Comparison of ENCODE assay signal across 13 cellular contexts in genomic region chr4:6222761-6223292, GRCh38. TPM values are rescaled to one million over a fixed set of nuclear protein-coding genes. Genes with fewer than 3 reads are reported as not detected.
DNase-seq lines count a peak whose midpoint lies in the region; ATAC-seq and TF ChIP-seq lines count a peak whose summit lies in the region.
"Had no signal": no experiment of that assay in that cellular context is flagged by ENCODE, and none has a peak within 500 bp of the region (broad histone marks: within the 10 kb centered on the region; RNA-seq: fewer than 3 reads in every experiment).

No MANE protein-coding gene starts in this region.

- H3K4me1 Mint-ChIP-seq in central memory CD8-positive, alpha-beta T cell = no peaks in the 10 kb centered on the region
- peaks cover 5% of the 10 kb centered on the region for H3K4me1 Mint-ChIP-seq in neural crest cell
- H3K4me1 Mint-ChIP-seq in activated naive CD8-positive, alpha-beta T cell treated with anti-CD3 and anti-CD28 coated beads, Interleukin-2, amount 50 U/mL, for 24 hours = no peaks in the 10 kb centered on the region

- ATAC-seq in central memory CD8-positive, alpha-beta T cell (replicated peaks; ENCODE audit: extremely low read depth, poor library complexity, severe bottlenecking) = no peak
- no peak for ATAC-seq in activated naive CD8-positive, alpha-beta T cell treated with anti-CD3 and anti-CD28 coated beads, Interleukin-2, amount 50 U/mL, for 24 hours

- H3K27ac Mint-ChIP-seq in central memory CD8-positive, alpha-beta T cell (ENCODE audit: low read depth) = no peak overlapping the region
- no peak overlapping the region for H3K27ac Mint-ChIP-seq in neural crest cell (ENCODE audit: unreplicated experiment)
- H3K27ac Mint-ChIP-seq in activated naive CD8-positive, alpha-beta T cell treated with anti-CD3 and anti-CD28 coated beads, Interleukin-2, amount 50 U/mL, for 24 hours = no peak overlapping the region
- H3K27ac Mint-ChIP-seq: activated T-helper 1 cell treated with anti-CD3 and anti-CD28 coated beads, Interleukin-12 subunit alpha, Interleukin-12 subunit beta, Interleukin-2, Interleukin-4 antibody, amounts not matched to agents 30 ng/mL and 10 ng/mL and 1 ng/mL, durations not matched to agents 14 hours and 24 hours and 36 hours; HFFc6 had no signal

- CTCF ChIA-PET in GM10248 (lab: Yijun Ruan, JAX) = no interaction called here

- H3K9me3 Mint-ChIP-seq in central memory CD8-positive, alpha-beta T cell = no peaks in the 10 kb centered on the region
- H3K9me3 Mint-ChIP-seq in neural crest cell = no peaks in the 10 kb centered on the region
- H3K9me3 Mint-ChIP-seq in activated naive CD8-positive, alpha-beta T cell treated with anti-CD3 and anti-CD28 coated beads, Interleukin-2, amount 50 U/mL, for 24 hours = no peaks in the 10 kb centered on the region

- DNase-seq in DMS 273 (lab: John Stamatoyannopoulos, UW; ENCODE audit: unreplicated experiment) = peak; percentile 61
- no peak for DNase-seq in DMS 273 treated with DMSO at 0.1 percent for 48 hours (lab: John Stamatoyannopoulos, UW)
- DNase-seq in NCI-H2029 (lab: John Stamatoyannopoulos, UW) = peak; percentile 66
- no peak for DNase-seq in central memory CD8-positive, alpha-beta T cell (ENCODE audit: low spot score in 2 of 2)
- peak; percentile 35 for DNase-seq in neural crest cell (ENCODE audit: low read depth, low spot score)
- DNase-seq in GM10248 (ENCODE audit: extremely low spot score) = no peak
- DNase-seq in activated gamma-delta T cell (lab: John Stamatoyannopoulos, UW) = no peak
- DNase-seq in activated naive CD8-positive, alpha-beta T cell treated with anti-CD3 and anti-CD28 coated beads, Interleukin-2, amount 50 U/mL, for 24 hours = no peak
- DNase-seq: brain microvascular endothelial cell, Caco-2, HFFc6 had no signal

- peaks cover 1% of the 10 kb centered on the region for H3K36me3 Mint-ChIP-seq in central memory CD8-positive, alpha-beta T cell (ENCODE audit: insufficient read depth)
- H3K36me3 Mint-ChIP-seq in neural crest cell (ENCODE audit: low read depth) = no peaks in the 10 kb centered on the region
- H3K36me3 Mint-ChIP-seq in activated naive CD8-positive, alpha-beta T cell treated with anti-CD3 and anti-CD28 coated beads, Interleukin-2, amount 50 U/mL, for 24 hours (ENCODE audit: low read depth) = peaks cover 2% of the 10 kb centered on the region

- POLR2A ChIA-PET in GM10248 (lab: Yijun Ruan, JAX) = no interaction called here

- peaks cover 14% of the 10 kb centered on the region for H3K27me3 Mint-ChIP-seq in central memory CD8-positive, alpha-beta T cell
- H3K27me3 Mint-ChIP-seq in neural crest cell (ENCODE audit: low read depth) = peaks cover 78% of the 10 kb centered on the region
- H3K27me3 Mint-ChIP-seq in activated naive CD8-positive, alpha-beta T cell treated with anti-CD3 and anti-CD28 coated beads, Interleukin-2, amount 50 U/mL, for 24 hours = peaks cover 64% of the 10 kb centered on the region

- H3K4me3 Mint-ChIP-seq in central memory CD8-positive, alpha-beta T cell = peak overlapping the region; percentile 9
- no peak overlapping the region for H3K4me3 Mint-ChIP-seq in neural crest cell
- H3K4me3 Mint-ChIP-seq in activated naive CD8-positive, alpha-beta T cell treated with anti-CD3 and anti-CD28 coated beads, Interleukin-2, amount 50 U/mL, for 24 hours = no peak overlapping the region
- H3K4me3 Mint-ChIP-seq: activated T-helper 1 cell treated with anti-CD3 and anti-CD28 coated beads, Interleukin-12 subunit alpha, Interleukin-12 subunit beta, Interleukin-2, Interleukin-4 antibody, amounts not matched to agents 30 ng/mL and 10 ng/mL and 1 ng/mL, durations not matched to agents 14 hours and 24 hours and 36 hours; HFFc6 had no signal

- TF ChIP-seq CTCF in neural crest cell (conservative IDR thresholded peaks at IDR 0.05) (no peak), GM10248 (IDR thresholded peaks at IDR 0.05; ENCODE audit: control extremely low read depth, extremely low read depth, low read depth, missing control alignments) (no peak)

RNA-seq across cellular contexts. Expression of gene JAKMIP1, which starts 22.5 kb away (rescaled TPM):
- 0.54 and 0.82 TPM in 2 replicates for total RNA-seq in neural crest cell
- total RNA-seq: Caco-2, HFFc6, SJSA1 had no signal

RNA-seq across cellular contexts. Expression of gene WFS1, which starts 46.8 kb away (rescaled TPM):
- 24.8 and 25.1 TPM in 2 replicates for total RNA-seq in neural crest cell

Comparison
In these comparisons a context has a peak if more than half of its experiments do, and no peak if none do; other contexts are left out.
1. DNase-seq: peak in DMS 273 (single experiment), NCI-H2029 (single experiment) and neural crest cell (single experiment); none in DMS 273 treated with DMSO at 0.1 percent for 48 hours (single experiment), central memory CD8-positive, alpha-beta T cell (0 of 2), GM10248 (single experiment), activated gamma-delta T cell (single experiment) and activated naive CD8-positive, alpha-beta T cell treated with anti-CD3 and anti-CD28 coated beads, Interleukin-2, amount 50 U/mL, for 24 hours (single experiment).